ENCODE assay signal across 17 cellular contexts in the genomic region with DNA sequence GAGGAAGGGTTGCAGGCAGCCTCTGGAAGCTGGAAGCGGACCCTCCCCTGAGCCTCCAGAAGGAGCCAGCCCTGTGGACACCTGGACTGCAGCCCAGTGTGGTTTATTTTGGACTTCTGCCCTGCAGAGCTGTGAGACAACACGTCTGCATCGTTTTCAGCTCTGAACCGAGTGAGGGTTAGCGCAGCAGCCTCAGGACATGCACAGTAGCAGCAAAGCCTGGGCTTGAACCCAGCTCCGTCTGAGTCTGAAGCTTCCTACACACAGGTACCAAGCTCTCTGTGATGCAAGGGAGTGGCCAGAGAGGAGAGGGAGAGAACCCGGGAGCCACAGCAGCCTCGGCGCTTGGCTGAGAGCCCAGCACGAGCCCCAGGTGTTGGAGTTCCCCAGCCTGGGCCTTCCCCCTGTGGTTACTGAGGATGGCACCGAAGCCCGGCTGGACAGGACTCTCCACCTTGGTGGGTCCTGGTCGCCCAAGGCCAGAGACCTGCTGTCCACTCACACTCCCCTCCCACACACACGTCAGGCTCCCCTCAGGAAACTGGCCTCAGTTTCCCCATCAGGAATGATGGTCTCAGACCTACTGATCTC.
A peak's percentile ranks its signal among the peaks of the same experiment; 100 is the strongest.
DNase-seq lines count a peak whose midpoint lies in the region; ATAC-seq, FAIRE-seq and TF ChIP-seq lines count a peak whose summit lies in the region.
"Had no signal": no experiment of that assay in that cellular context is flagged by ENCODE, and none has a peak within 500 bp of the region (broad histone marks: within the 10 kb centered on the region; RNA-seq: fewer than 3 reads in every experiment).

No MANE protein-coding gene starts in this region.

- H3K9me3 ChIP-seq in SK-N-SH (no peaks in the 10 kb centered on the region), kidney (ENCODE audit: control insufficient read depth in 1 of 2, low read length in 2 of 2) (peaks cover 0 to 2% of the 10 kb centered on the region in 2 donors)
- H3K9me3 ChIP-seq: HAP-1 had no signal

- peaks cover 47% of the 10 kb centered on the region for H3K27me3 Mint-ChIP-seq in progenitor cell of endocrine pancreas

- H3K79me2 ChIP-seq in SK-N-SH (ENCODE audit: insufficient read depth): no peaks in the 10 kb centered on the region

- no peak overlapping the region for H3K4me2 ChIP-seq in SK-N-SH

- CTCF ChIA-PET in SK-N-SH (lab: Yijun Ruan, JAX): interaction anchor here (2.6 kb wide), 1 partner anchor 129 kb away, joined by 9 read pairs; the partner anchor contains the start of gene OLFM1

- H3K4me3 ChIP-seq in SK-N-SH (ENCODE audit: low read depth in 2 of 2, low read length in 1 of 2): no peak overlapping the region
- no peak overlapping the region for H3K4me3 ChIP-seq in astrocyte of the cerebellum (ENCODE audit: low read depth, low read length)
- H3K4me3 ChIP-seq in kidney (ENCODE audit: low read length in 2 of 2): no peak overlapping the region
- H3K4me3 ChIP-seq: HAP-1, tibial artery had no signal

- H3K9me2 ChIP-seq in SK-N-SH: no peaks in the 10 kb centered on the region

- H3K4me3 Mint-ChIP-seq in progenitor cell of endocrine pancreas (ENCODE audit: low read depth): no peak overlapping the region
- H3K4me3 Mint-ChIP-seq: T-helper 1 cell treated with Interleukin-12 subunit alpha and Interleukin-12 subunit beta and Interleukin-4 antibody, amounts not matched to agents 30 μg/mL and 1 μg/mL, for 36 hours had no signal

- no peak overlapping the region for H2AFZ ChIP-seq in SK-N-SH (ENCODE audit: low read depth)

- DNase-seq in SK-N-SH: peak; percentile 52
- DNase-seq in astrocyte of the cerebellum (ENCODE audit: low read depth): peak; percentile 3
- DNase-seq in kidney: peak; percentile 68
- peak; percentile 44 for DNase-seq in urothelium cell line (ENCODE audit: low spot score)
- DNase-seq in NCI-H1436 treated with DMSO at 0.1 percent for 48 hours (lab: John Stamatoyannopoulos, UW): no peak
- DNase-seq in progenitor cell of endocrine pancreas (ENCODE audit: low spot score, unreplicated experiment): no peak
- DNase-seq in C1 segment of cervical spinal cord (lab: John Stamatoyannopoulos, UW): no peak
- DNase-seq: 8988T; activated naive CD4-positive, alpha-beta T cell; cerebellar nuclear complex; DMS153; NCI-H1417; NK-92 treated with Interleukin-12 subunit alpha and Interleukin-12 subunit beta, amount 100 ng/mL, for 24 hours had no signal

- WGBS in SK-N-SH (ENCODE audit: low lambda C conversion rate): 31% methylated on average over 7 of the region's 14 CpGs

- TF ChIP-seq RAD21 in SK-N-SH (IDR thresholded peaks at IDR 0.05; ENCODE audit: low read length): no peak

- ATAC-seq in SK-N-SH treated with all-trans-retinoic acid at 6 μM for 48 hours: no peak

- H3K36me3 ChIP-seq in SK-N-SH (replicated peaks in 1 of 2; ENCODE audit: control insufficient read depth in 1 of 2, insufficient read depth in 2 of 2, low read length in 1 of 2): no peaks in the 10 kb centered on the region
- H3K36me3 ChIP-seq in kidney (ENCODE audit: control insufficient read depth in 1 of 2, insufficient read depth in 2 of 2, low read length in 2 of 2): no peaks in the 10 kb centered on the region
- H3K36me3 ChIP-seq: HAP-1, tibial artery had no signal

- TF ChIP-seq CTCF in SK-N-SH (IDR thresholded peaks at IDR 0.05): no peak
- no peak for TF ChIP-seq CTCF in astrocyte of the cerebellum (IDR thresholded peaks at IDR 0.05; ENCODE audit: low read depth, low read length, missing control alignments)
- no peak for TF ChIP-seq CTCF in kidney (IDR thresholded peaks at IDR 0.05; ENCODE audit: borderline replicate concordance, extremely low read depth, insufficient read depth)
- TF ChIP-seq CTCF in progenitor cell of endocrine pancreas (IDR thresholded peaks at IDR 0.05; ENCODE audit: unreplicated experiment): no peak

- FAIRE-seq in kidney (lab: Jason Lieb, UNC): no peak
- FAIRE-seq in urothelium cell line (lab: Jason Lieb, UNC): no peak

- H3K4me1 ChIP-seq in SK-N-SH (ENCODE audit: control insufficient read depth in 1 of 2, insufficient read depth in 2 of 2, low read depth in 1 of 2, low read length in 1 of 2): peaks cover 0 to 45% of the 10 kb centered on the region in 2 experiments; a peak in 2 of 4 replicates
- no peaks in the 10 kb centered on the region for H3K4me1 ChIP-seq in kidney (ENCODE audit: control insufficient read depth in 1 of 2, insufficient read depth in 1 of 2, low read depth in 1 of 2, low read length in 2 of 2)
- H3K4me1 ChIP-seq: HAP-1 had no signal

- in situ Hi-C loops in astrocyte of the cerebellum (cut with HindIII; ENCODE audit: low sequenced_read_pairs): no loop called here

- no peaks in the 10 kb centered on the region for H3K9me3 Mint-ChIP-seq in progenitor cell of endocrine pancreas (ENCODE audit: low read depth)

- H4K20me1 ChIP-seq in SK-N-SH (ENCODE audit: insufficient read depth): no peaks in the 10 kb centered on the region

- intact Hi-C loops in kidney (cut with DNase I): no loop called here

- H3K27ac Mint-ChIP-seq in progenitor cell of endocrine pancreas: no peak overlapping the region
- H3K27ac Mint-ChIP-seq: T-helper 1 cell treated with Interleukin-12 subunit alpha and Interleukin-12 subunit beta and Interleukin-4 antibody, amounts not matched to agents 30 μg/mL and 1 μg/mL, for 36 hours had no signal

- no peak for TF ChIP-seq EP300 in SK-N-SH (IDR thresholded peaks at IDR 0.05; ENCODE audit: borderline replicate concordance in 1 of 2, low read depth in 1 of 2, low read length in 1 of 2)

- H3K36me3 Mint-ChIP-seq in progenitor cell of endocrine pancreas (ENCODE audit: insufficient read depth): no peaks in the 10 kb centered on the region

- H3K9ac ChIP-seq in SK-N-SH (no peak overlapping the region), kidney (ENCODE audit: low read length in 2 of 2) (no peak overlapping the region)

- POLR2A ChIA-PET in SK-N-SH (lab: Yijun Ruan, JAX): no interaction called here

- no peaks in the 10 kb centered on the region for H3K27me3 ChIP-seq in SK-N-SH (ENCODE audit: insufficient read depth)

- peak overlapping the region in 1 of 2 experiments; percentile 39; a peak in 1 of 4 replicates for H3K27ac ChIP-seq in SK-N-SH (ENCODE audit: low read depth in 2 of 2, low read length in 1 of 2)
- H3K27ac ChIP-seq in kidney (ENCODE audit: low read depth in 2 of 2, low read length in 2 of 2): no peak overlapping the region

- H3F3A ChIP-seq in SK-N-SH (replicated peaks; ENCODE audit: insufficient read depth): no peaks in the 10 kb centered on the region

- no peaks in the 10 kb centered on the region for H3K4me1 Mint-ChIP-seq in progenitor cell of endocrine pancreas (ENCODE audit: low read depth)

TF ChIP-seq in SK-N-SH, 30 proteins besides CTCF, POLR2A, EP300 and RAD21:
- TF ChIP-seq RFX5 (IDR thresholded peaks at IDR 0.05; ENCODE audit: low read length) (no peak), TEAD4 (IDR thresholded peaks at IDR 0.05; ENCODE audit: borderline replicate concordance, insufficient read depth) (no peak)
- TF ChIP-seq, protein P1, sequence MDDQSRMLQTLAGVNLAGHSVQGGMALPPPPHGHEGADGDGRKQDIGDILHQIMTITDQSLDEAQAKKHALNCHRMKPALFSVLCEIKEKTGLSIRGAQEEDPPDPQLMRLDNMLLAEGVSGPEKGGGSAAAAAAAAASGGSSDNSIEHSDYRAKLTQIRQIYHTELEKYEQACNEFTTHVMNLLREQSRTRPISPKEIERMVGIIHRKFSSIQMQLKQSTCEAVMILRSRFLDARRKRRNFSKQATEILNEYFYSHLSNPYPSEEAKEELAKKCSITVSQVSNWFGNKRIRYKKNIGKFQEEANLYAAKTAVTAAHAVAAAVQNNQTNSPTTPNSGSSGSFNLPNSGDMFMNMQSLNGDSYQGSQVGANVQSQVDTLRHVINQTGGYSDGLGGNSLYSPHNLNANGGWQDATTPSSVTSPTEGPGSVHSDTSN (IDR thresholded peaks at IDR 0.05): no peak
- TF ChIP-seq, protein P2, sequence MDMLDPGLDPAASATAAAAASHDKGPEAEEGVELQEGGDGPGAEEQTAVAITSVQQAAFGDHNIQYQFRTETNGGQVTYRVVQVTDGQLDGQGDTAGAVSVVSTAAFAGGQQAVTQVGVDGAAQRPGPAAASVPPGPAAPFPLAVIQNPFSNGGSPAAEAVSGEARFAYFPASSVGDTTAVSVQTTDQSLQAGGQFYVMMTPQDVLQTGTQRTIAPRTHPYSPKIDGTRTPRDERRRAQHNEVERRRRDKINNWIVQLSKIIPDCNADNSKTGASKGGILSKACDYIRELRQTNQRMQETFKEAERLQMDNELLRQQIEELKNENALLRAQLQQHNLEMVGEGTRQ (IDR thresholded peaks at IDR 0.05; ENCODE audit: borderline replicate concordance, low read depth, low read length): no peak

TF ChIP-seq in SK-N-SH treated with all-trans-retinoic acid at 6 μM for 48 hours, 23 proteins besides CTCF, POLR2A, EP300 and RAD21:
- no peak for TF ChIP-seq PPARA (CRISPR knock-in tag; IDR thresholded peaks at IDR 0.05; ENCODE audit: borderline replicate concordance)

Comparison
In these comparisons a context has a peak if more than half of its experiments do, and no peak if none do; other contexts are left out.
1. DNase-seq: peak in SK-N-SH (single experiment), astrocyte of the cerebellum (single experiment), kidney (single experiment) and urothelium cell line (single experiment); none in NCI-H1436 treated with DMSO at 0.1 percent for 48 hours (single experiment), progenitor cell of endocrine pancreas (single experiment) and C1 segment of cervical spinal cord (0 of 14).